In genomic region chr10:102511562-102512274, GRCh38 we compare ENCODE assay signal across 8 cellular contexts. TPM values are rescaled to one million over a fixed set of nuclear protein-coding genes. Genes with fewer than 3 reads are reported as not detected.
DNase-seq lines count a peak whose midpoint lies in the region; ATAC-seq and TF ChIP-seq lines count a peak whose summit lies in the region.

No MANE protein-coding gene starts in this region.

- H2BK120ac ChIP-seq in H9 (ENCODE audit: low read depth, low read length, poor library complexity, severe bottlenecking), result no peak overlapping the region

- H3K18ac ChIP-seq in H9 (ENCODE audit: insufficient read length, low read depth, low read length), result no peak overlapping the region

- H2BK15ac ChIP-seq in H9 (ENCODE audit: low read depth, low read length), result no peak overlapping the region

- peak overlapping the region; percentile 75 for H3K27ac Mint-ChIP-seq in activated naive CD8-positive, alpha-beta T cell treated with anti-CD3 and anti-CD28 coated beads, Interleukin-2, amount 10 ng/mL, durations not matched to agents 7 days and 5 days
- H3K27ac Mint-ChIP-seq in H9, result no peak overlapping the region

- no peak overlapping the region for H2AK5ac ChIP-seq in H9 (ENCODE audit: insufficient read length, low read length)

- WGBS in H9 (ENCODE audit: extremely low coverage, insufficient read length, low lambda C conversion rate), result no CpG with 5 or more reads among the region's 6 CpGs

- no peaks in the 10 kb centered on the region for H3K27me3 ChIP-seq in WERI-Rb-1 (ENCODE audit: insufficient read depth, low read depth, severe bottlenecking)
- no peaks in the 10 kb centered on the region for H3K27me3 ChIP-seq in H9 (ENCODE audit: insufficient read depth, low read length)

- H3K4me3 Mint-ChIP-seq in activated naive CD8-positive, alpha-beta T cell treated with anti-CD3 and anti-CD28 coated beads, Interleukin-2, amount 10 ng/mL, durations not matched to agents 7 days and 5 days, result no peak overlapping the region
- no peak overlapping the region for H3K4me3 Mint-ChIP-seq in H9

- H3K56ac ChIP-seq in H9 (ENCODE audit: insufficient read length, low read depth, low read length), result no peak overlapping the region

- no peak overlapping the region for H3T11ph ChIP-seq in H9 (ENCODE audit: low read length)

- peaks cover 22% of the 10 kb centered on the region for H3K4me1 Mint-ChIP-seq in activated naive CD8-positive, alpha-beta T cell treated with anti-CD3 and anti-CD28 coated beads, Interleukin-2, amount 10 ng/mL, durations not matched to agents 7 days and 5 days
- H3K4me1 Mint-ChIP-seq in H9, result peaks cover 0 to 8% of the 10 kb centered on the region in 2 experiments; a peak in 2 of 4 replicates

- H3K14ac ChIP-seq in H9 (ENCODE audit: insufficient read depth, low read length), result no peak overlapping the region

- H3K4me3 ChIP-seq in WERI-Rb-1 (ENCODE audit: low read depth, low read length), result no peak overlapping the region

- POLR2A ChIA-PET in activated naive CD8-positive, alpha-beta T cell treated with anti-CD3 and anti-CD28 coated beads, Interleukin-2, amount 10 ng/mL, durations not matched to agents 7 days and 5 days (lab: Charles Lee), result interaction anchor here (0.5 to 0.6 kb wide), 3 partner anchors 14 to 678 kb away, joined by 3 read pairs; no protein-coding TSS in a partner anchor
- POLR2A ChIA-PET in HEK293T (lab: Yijun Ruan, JAX), result no interaction called here

- no peak overlapping the region for H2BK20ac ChIP-seq in H9 (ENCODE audit: low read depth, low read length, poor library complexity, severe bottlenecking)

- ATAC-seq in GM19438 (IDR thresholded peaks at IDR 0.05; ENCODE audit: low read depth, unreplicated experiment) (peak; percentile 88), HG03378 (IDR thresholded peaks at IDR 0.05; ENCODE audit: unreplicated experiment) (peak; percentile 73), GM18519 (IDR thresholded peaks at IDR 0.05; ENCODE audit: low FRiP score, unreplicated experiment) (no peak)
- peak; percentile 83 for ATAC-seq in activated naive CD8-positive, alpha-beta T cell treated with anti-CD3 and anti-CD28 coated beads, Interleukin-2, amount 10 ng/mL, durations not matched to agents 7 days and 5 days (ENCODE audit: low read depth)

- H3K23me2 ChIP-seq in H9 (ENCODE audit: insufficient read length, low read depth, low read length, poor library complexity, severe bottlenecking), result no peaks in the 10 kb centered on the region

- no peak overlapping the region for H2BK12ac ChIP-seq in H9 (ENCODE audit: insufficient read length, low read depth, low read length)

- H4K5ac ChIP-seq in H9 (ENCODE audit: insufficient read length, low read depth, low read length), result no peak overlapping the region

- H3K9me3 Mint-ChIP-seq in activated naive CD8-positive, alpha-beta T cell treated with anti-CD3 and anti-CD28 coated beads, Interleukin-2, amount 10 ng/mL, durations not matched to agents 7 days and 5 days, result no peaks in the 10 kb centered on the region
- H3K9me3 Mint-ChIP-seq in H9, result no peaks in the 10 kb centered on the region

- no peaks in the 10 kb centered on the region for H3K79me1 ChIP-seq in H9 (ENCODE audit: insufficient read depth, low read depth, low read length, poor library complexity, severe bottlenecking)

- H3K4ac ChIP-seq in H9 (ENCODE audit: low read depth, low read length), result no peak overlapping the region

- CTCF ChIA-PET in HEK293T (lab: Yijun Ruan, JAX), result interaction anchor here (0.7 kb wide), 1 partner anchor 28 kb away, joined by 3 read pairs; no protein-coding TSS in a partner anchor

- H4K20me1 ChIP-seq in H9 (ENCODE audit: control insufficient read depth, insufficient read depth, insufficient read length), result no peaks in the 10 kb centered on the region

- TF ChIP-seq CTCF in WERI-Rb-1 (IDR thresholded peaks at IDR 0.05; ENCODE audit: low read depth, low read length) (no peak), H9 (conservative IDR thresholded peaks at IDR 0.05) (no peak)

- DNase-seq in GF-D8 (lab: John Stamatoyannopoulos, UW), result peak; percentile 55
- no peak for DNase-seq in activated naive CD8-positive, alpha-beta T cell treated with anti-CD3 and anti-CD28 coated beads, Interleukin-2, amount 10 ng/mL, durations not matched to agents 7 days and 5 days
- DNase-seq in WERI-Rb-1, result no peak
- no peak for DNase-seq in H9
- no peak for DNase-seq in HEK293T (ENCODE audit: extremely low spot score)

- no peak overlapping the region for H4K91ac ChIP-seq in H9 (ENCODE audit: insufficient read length, low read depth, low read length)

- no peak overlapping the region for H2AFZ ChIP-seq in H9 (ENCODE audit: low read length)

- H3K27me3 Mint-ChIP-seq in activated naive CD8-positive, alpha-beta T cell treated with anti-CD3 and anti-CD28 coated beads, Interleukin-2, amount 10 ng/mL, durations not matched to agents 7 days and 5 days, result no peaks in the 10 kb centered on the region
- H3K27me3 Mint-ChIP-seq in H9 (ENCODE audit: low read depth), result peaks cover 8% of the 10 kb centered on the region

- H3K36me3 ChIP-seq in WERI-Rb-1, result peaks cover 53% of the 10 kb centered on the region

- H3K23ac ChIP-seq in H9 (ENCODE audit: insufficient read length, low read depth, low read length), result no peak overlapping the region

- no peak overlapping the region for H3K27ac ChIP-seq in WERI-Rb-1
- H3K27ac ChIP-seq in H9 (ENCODE audit: insufficient read length, low read depth, low read length), result no peak overlapping the region

- H3K9me3 ChIP-seq in WERI-Rb-1 (ENCODE audit: severe bottlenecking), result no peaks in the 10 kb centered on the region
- H3K9me3 ChIP-seq in H9 (ENCODE audit: control insufficient read depth, low read depth, low read length), result no peaks in the 10 kb centered on the region

- H3K9ac ChIP-seq in H9 (ENCODE audit: extremely low read depth, insufficient read length, low read length), result no peak overlapping the region

- no peak overlapping the region for H4K8ac ChIP-seq in H9 (replicated peaks; ENCODE audit: insufficient read length, low read depth, low read length)

- no peak overlapping the region for H3K4me2 ChIP-seq in H9 (ENCODE audit: insufficient read depth, insufficient read length, low read length)

- no peaks in the 10 kb centered on the region for H3K4me1 ChIP-seq in H9 (ENCODE audit: insufficient read depth, low read length)

- no peak overlapping the region for H2BK5ac ChIP-seq in H9 (ENCODE audit: insufficient read length, low read length)

- peaks cover 11% of the 10 kb centered on the region for H3K36me3 Mint-ChIP-seq in activated naive CD8-positive, alpha-beta T cell treated with anti-CD3 and anti-CD28 coated beads, Interleukin-2, amount 10 ng/mL, durations not matched to agents 7 days and 5 days
- peaks cover 6 to 34% (median 19%) of the 10 kb centered on the region in 3 experiments; a peak in 6 of 7 replicates for H3K36me3 Mint-ChIP-seq in H9 (ENCODE audit: insufficient read depth in 1 of 3, low read depth in 3 of 3)

- H3K79me2 ChIP-seq in H9 (ENCODE audit: insufficient read depth, low read length), result no peaks in the 10 kb centered on the region

TF ChIP-seq in HEK293T, 16 proteins besides CTCF, POLR2A, EP300 and RAD21:
- TF ChIP-seq L3MBTL2 (conservative IDR thresholded peaks at IDR 0.05) (no peak), CTBP1 (IDR thresholded peaks at IDR 0.05; ENCODE audit: borderline replicate concordance) (no peak), BHLHE40 (IDR thresholded peaks at IDR 0.05; ENCODE audit: borderline replicate concordance) (no peak), PKNOX1 (IDR thresholded peaks at IDR 0.05) (no peak), ELF4 (IDR thresholded peaks at IDR 0.05) (no peak), ZNF384 (IDR thresholded peaks at IDR 0.05) (no peak), FOXM1 (IDR thresholded peaks at IDR 0.05; ENCODE audit: borderline replicate concordance) (no peak), LEF1 (IDR thresholded peaks at IDR 0.05; ENCODE audit: borderline replicate concordance) (no peak), HDGF (IDR thresholded peaks at IDR 0.05; ENCODE audit: borderline replicate concordance) (no peak), SP1 (IDR thresholded peaks at IDR 0.05) (no peak), ARNT (IDR thresholded peaks at IDR 0.05) (no peak), NFRKB (IDR thresholded peaks at IDR 0.05) (no peak), SUZ12 (IDR thresholded peaks at IDR 0.05) (no peak), TARDBP (IDR thresholded peaks at IDR 0.05) (no peak), FOXK2 (IDR thresholded peaks at IDR 0.05) (no peak), FOXA1 (IDR thresholded peaks at IDR 0.05) (no peak)

RNA-seq across cellular contexts. Expression of gene SUFU, which starts 7.9 kb away (rescaled TPM):
- 10 to 100 TPM; 13.1 to 13.4 TPM for total RNA-seq in activated naive CD8-positive, alpha-beta T cell treated with anti-CD3 and anti-CD28 coated beads, Interleukin-2, amount 10 ng/mL, durations not matched to agents 7 days and 5 days
- total RNA-seq in H9 (2021), result 9.4 and 9.5 TPM in 2 replicates

RNA-seq across cellular contexts. Expression of gene ACTR1A, which starts 9.2 kb away (rescaled TPM):
- 10 to 100 TPM; 64.8 to 67.6 TPM for total RNA-seq in activated naive CD8-positive, alpha-beta T cell treated with anti-CD3 and anti-CD28 coated beads, Interleukin-2, amount 10 ng/mL, durations not matched to agents 7 days and 5 days
- total RNA-seq in H9 (2021), result 82.1 and 84.2 TPM in 2 replicates
